ENCODE assay signal across 1 cellular context in the genomic region with DNA sequence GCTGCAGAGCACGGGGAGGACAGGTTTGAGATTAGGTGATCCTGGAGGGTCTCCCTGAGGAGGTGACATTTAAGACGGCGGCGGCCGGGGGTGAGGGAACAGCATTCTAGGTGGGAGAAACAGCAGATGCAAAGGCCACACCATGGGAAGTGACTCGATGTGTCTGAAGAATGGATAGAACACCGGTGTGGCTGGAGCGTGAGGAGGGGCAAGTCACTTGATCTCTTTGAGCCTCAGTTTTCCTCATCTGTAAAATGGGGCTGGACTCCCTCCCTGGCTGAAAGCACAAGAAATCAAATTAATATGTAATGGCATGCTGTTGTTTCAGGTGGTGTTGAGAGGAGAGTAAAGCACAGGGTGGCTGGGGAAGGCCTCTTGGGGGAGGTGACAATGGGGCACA.
TF ChIP-seq lines count a peak whose summit lies in the region.

No MANE protein-coding gene starts in this region.

TF ChIP-seq in IMR-90, 13 proteins besides CTCF, POLR2A, EP300 and RAD21:
- TF ChIP-seq NFE2L2 (IDR thresholded peaks at IDR 0.05; ENCODE audit: low read depth, low read length): no peak
- TF ChIP-seq SMC3 (IDR thresholded peaks at IDR 0.05; ENCODE audit: low read depth, low read length): no peak
- TF ChIP-seq MAZ (IDR thresholded peaks at IDR 0.05; ENCODE audit: borderline replicate concordance, low read depth, low read length): no peak
- TF ChIP-seq RFX5 (IDR thresholded peaks at IDR 0.05; ENCODE audit: low read depth, low read length): no peak
- TF ChIP-seq, protein P1, sequence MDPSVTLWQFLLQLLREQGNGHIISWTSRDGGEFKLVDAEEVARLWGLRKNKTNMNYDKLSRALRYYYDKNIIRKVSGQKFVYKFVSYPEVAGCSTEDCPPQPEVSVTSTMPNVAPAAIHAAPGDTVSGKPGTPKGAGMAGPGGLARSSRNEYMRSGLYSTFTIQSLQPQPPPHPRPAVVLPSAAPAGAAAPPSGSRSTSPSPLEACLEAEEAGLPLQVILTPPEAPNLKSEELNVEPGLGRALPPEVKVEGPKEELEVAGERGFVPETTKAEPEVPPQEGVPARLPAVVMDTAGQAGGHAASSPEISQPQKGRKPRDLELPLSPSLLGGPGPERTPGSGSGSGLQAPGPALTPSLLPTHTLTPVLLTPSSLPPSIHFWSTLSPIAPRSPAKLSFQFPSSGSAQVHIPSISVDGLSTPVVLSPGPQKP (IDR thresholded peaks at IDR 0.05; ENCODE audit: borderline replicate concordance, low read depth, low read length): no peak
- no peak for TF ChIP-seq MAFK (IDR thresholded peaks at IDR 0.05; ENCODE audit: low read depth, low read length)
- no peak for TF ChIP-seq MXI1 (IDR thresholded peaks at IDR 0.05; ENCODE audit: borderline replicate concordance, low read depth, low read length)
- TF ChIP-seq FOS (IDR thresholded peaks at IDR 0.05; ENCODE audit: low read depth, low read length): no peak
- no peak for TF ChIP-seq BHLHE40 (IDR thresholded peaks at IDR 0.05; ENCODE audit: low read depth, low read length)
- no peak for TF ChIP-seq CEBPB (IDR thresholded peaks at IDR 0.05; ENCODE audit: low read depth, low read length)
- TF ChIP-seq RCOR1 (IDR thresholded peaks at IDR 0.05; ENCODE audit: insufficient replicate concordance, low read length): no peak
- TF ChIP-seq CHD1 (IDR thresholded peaks at IDR 0.05; ENCODE audit: low read depth, low read length): no peak
- TF ChIP-seq, protein P2, sequence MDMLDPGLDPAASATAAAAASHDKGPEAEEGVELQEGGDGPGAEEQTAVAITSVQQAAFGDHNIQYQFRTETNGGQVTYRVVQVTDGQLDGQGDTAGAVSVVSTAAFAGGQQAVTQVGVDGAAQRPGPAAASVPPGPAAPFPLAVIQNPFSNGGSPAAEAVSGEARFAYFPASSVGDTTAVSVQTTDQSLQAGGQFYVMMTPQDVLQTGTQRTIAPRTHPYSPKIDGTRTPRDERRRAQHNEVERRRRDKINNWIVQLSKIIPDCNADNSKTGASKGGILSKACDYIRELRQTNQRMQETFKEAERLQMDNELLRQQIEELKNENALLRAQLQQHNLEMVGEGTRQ (IDR thresholded peaks at IDR 0.05; ENCODE audit: low read depth, low read length): no peak
